ENCODE assay signal across 8 cellular contexts in the genomic region with DNA sequence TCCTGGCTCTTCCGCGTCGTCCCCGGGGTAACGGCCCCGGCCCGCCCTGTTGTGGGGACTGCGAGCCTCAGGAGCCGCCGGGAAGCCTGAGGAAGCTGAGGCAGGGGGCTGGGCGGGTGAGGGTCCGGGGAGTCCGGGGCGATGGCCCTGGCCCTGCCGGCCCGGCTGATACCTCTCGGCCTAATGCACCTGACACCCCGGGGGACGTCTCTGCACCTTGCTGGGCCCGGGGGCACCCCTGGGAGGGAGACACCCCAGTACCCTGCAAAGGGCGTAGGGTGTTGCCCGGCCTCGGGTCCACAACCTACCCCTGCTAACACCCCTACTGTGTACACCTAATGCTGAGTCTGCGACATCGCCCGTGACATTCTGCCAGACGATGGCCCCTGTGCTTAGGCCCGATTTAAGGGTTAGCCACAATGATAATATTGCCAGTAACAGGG. TPM values are rescaled to one million over a fixed set of nuclear protein-coding genes. Genes with fewer than 3 reads are reported as not detected.
A peak's percentile ranks its signal among the peaks of the same experiment; 100 is the strongest.
DNase-seq lines count a peak whose midpoint lies in the region; ATAC-seq and TF ChIP-seq lines count a peak whose summit lies in the region.

No MANE protein-coding gene starts in this region.

- H3K4me1 Mint-ChIP-seq in activated CD8-positive, alpha-beta memory T cell treated with anti-CD3 and anti-CD28 coated beads, Interleukin-2, amount 10 ng/mL, durations not matched to agents 7 days and 5 days: peaks cover 24% of the 10 kb centered on the region

- H3K27ac Mint-ChIP-seq in activated CD8-positive, alpha-beta memory T cell treated with anti-CD3 and anti-CD28 coated beads, Interleukin-2, amount 10 ng/mL, durations not matched to agents 7 days and 5 days: peak overlapping the region; percentile 82

- CTCF ChIA-PET in activated CD8-positive, alpha-beta memory T cell treated with anti-CD3 and anti-CD28 coated beads, Interleukin-2, amount 10 ng/mL, durations not matched to agents 7 days and 5 days (lab: Charles Lee): interaction anchor here (0.6 to 1.5 kb wide), 10 partner anchors 8 to 165 kb away, joined by 3 to 10 read pairs (median 3); a partner anchor contains a TSS

- peaks cover 3 to 16% of the 10 kb centered on the region in 2 donors for H3K36me3 ChIP-seq in mucosa of rectum (ENCODE audit: control insufficient read depth in 2 of 2, insufficient read depth in 2 of 2, low read length in 2 of 2)

- H3K9me3 ChIP-seq in mucosa of rectum (ENCODE audit: control insufficient read depth in 2 of 2, low read length in 2 of 2): no peaks in the 10 kb centered on the region

- H3K27me3 Mint-ChIP-seq in activated CD8-positive, alpha-beta memory T cell treated with anti-CD3 and anti-CD28 coated beads, Interleukin-2, amount 10 ng/mL, durations not matched to agents 7 days and 5 days: no peaks in the 10 kb centered on the region

- peaks cover 10 to 12% of the 10 kb centered on the region in 2 donors for H3K4me1 ChIP-seq in mucosa of rectum (ENCODE audit: control insufficient read depth in 2 of 2, insufficient read depth in 2 of 2, low read length in 2 of 2)

- ATAC-seq in activated CD8-positive, alpha-beta memory T cell treated with anti-CD3 and anti-CD28 coated beads, Interleukin-2, amount 10 ng/mL, durations not matched to agents 7 days and 5 days: no peak
- peak; percentile 2 for ATAC-seq in HG03520 (IDR thresholded peaks at IDR 0.05; ENCODE audit: unreplicated experiment)

- peak overlapping the region in 1 of 2 donors; percentile 23 for H3K27ac ChIP-seq in mucosa of rectum (ENCODE audit: low read depth in 2 of 2, low read length in 2 of 2)

- H3K36me3 Mint-ChIP-seq in activated CD8-positive, alpha-beta memory T cell treated with anti-CD3 and anti-CD28 coated beads, Interleukin-2, amount 10 ng/mL, durations not matched to agents 7 days and 5 days: peaks cover 15% of the 10 kb centered on the region

- TF ChIP-seq CTCF in cardiac fibroblast (IDR thresholded peaks at IDR 0.05; ENCODE audit: low read depth, low read length): no peak

- H3K4me3 Mint-ChIP-seq in activated CD8-positive, alpha-beta memory T cell treated with anti-CD3 and anti-CD28 coated beads, Interleukin-2, amount 10 ng/mL, durations not matched to agents 7 days and 5 days: peak overlapping the region; percentile 90

- no peaks in the 10 kb centered on the region for H3K9me3 Mint-ChIP-seq in activated CD8-positive, alpha-beta memory T cell treated with anti-CD3 and anti-CD28 coated beads, Interleukin-2, amount 10 ng/mL, durations not matched to agents 7 days and 5 days (ENCODE audit: low read depth)

- DNase-seq in activated CD8-positive, alpha-beta memory T cell treated with anti-CD3 and anti-CD28 coated beads, Interleukin-2, amount 10 ng/mL, durations not matched to agents 7 days and 5 days: no peak
- DNase-seq in activated CD8-positive, alpha-beta memory T cell treated with anti-CD3 and anti-CD28 coated beads, Interleukin-2, amount 50 U/mL, for 48 hours: no peak
- no peak for DNase-seq in cardiac fibroblast (ENCODE audit: low read depth in 2 of 2)
- no peak for DNase-seq in mesenteric fat pad (ENCODE audit: low spot score)
- no peak for DNase-seq in UCSD-AML1 (lab: John Stamatoyannopoulos, UW; ENCODE audit: unreplicated experiment)
- no peak for DNase-seq in RPMI8226

- H3K4me3 ChIP-seq in cardiac fibroblast (replicated peaks in 1 of 2; ENCODE audit: low read depth in 2 of 2, low read length in 2 of 2): peak overlapping the region; percentile 88 to 89
- peak overlapping the region; percentile 86 to 90 for H3K4me3 ChIP-seq in mucosa of rectum (ENCODE audit: low read length in 2 of 2)

- H3K9ac ChIP-seq in mucosa of rectum (ENCODE audit: low read depth in 1 of 2, low read length in 2 of 2): peak overlapping the region; percentile 65 to 72

- H3K27me3 ChIP-seq in mucosa of rectum (ENCODE audit: control insufficient read depth in 2 of 2, insufficient read depth in 2 of 2, low read length in 2 of 2): no peaks in the 10 kb centered on the region

RNA-seq across cellular contexts. Expression of a gene that starts 0.4 kb away (rescaled TPM):
- 100 to 1,000 TPM; 103 to 116 TPM for total RNA-seq in activated CD8-positive, alpha-beta memory T cell treated with anti-CD3 and anti-CD28 coated beads, Interleukin-2, amount 10 ng/mL, durations not matched to agents 7 days and 5 days
- 52.0 TPM for total RNA-seq in mesenteric fat pad

RNA-seq across cellular contexts. Expression of a gene that starts 7.8 kb away (rescaled TPM):
- total RNA-seq in activated CD8-positive, alpha-beta memory T cell treated with anti-CD3 and anti-CD28 coated beads, Interleukin-2, amount 10 ng/mL, durations not matched to agents 7 days and 5 days: 100 to 1,000 TPM; 354 to 362 TPM
- 263 TPM for total RNA-seq in mesenteric fat pad

RNA-seq across cellular contexts. Expression of a gene that starts 16.6 kb away (rescaled TPM):
- 10 to 100 TPM; 27.3 to 30.8 TPM for total RNA-seq in activated CD8-positive, alpha-beta memory T cell treated with anti-CD3 and anti-CD28 coated beads, Interleukin-2, amount 10 ng/mL, durations not matched to agents 7 days and 5 days
- 23.0 TPM for total RNA-seq in mesenteric fat pad
